In the genomic region with DNA sequence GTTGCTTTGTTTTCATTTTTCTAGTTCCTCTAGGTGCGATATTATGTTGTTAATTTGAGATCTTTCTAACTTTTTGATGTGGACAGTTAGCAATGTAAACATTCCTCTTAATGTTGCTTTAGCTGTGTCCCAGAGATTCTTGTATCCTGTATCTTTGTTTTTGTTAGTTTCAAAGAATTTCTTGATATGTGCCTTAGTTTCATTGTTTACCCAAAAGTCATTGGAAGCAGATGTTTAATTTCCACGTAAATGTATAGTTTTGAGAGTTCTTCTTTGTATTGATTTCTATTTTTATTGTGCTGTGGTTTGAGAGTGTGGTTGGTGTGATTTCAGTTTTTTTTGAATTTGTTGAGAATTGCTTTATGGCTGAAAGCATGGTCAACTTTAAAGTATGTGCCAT, we compare ENCODE assay signal across 27 cellular contexts.
"Had no signal": no experiment of that assay in that cellular context is flagged by ENCODE, and none has a peak within 500 bp of the region (broad histone marks: within the 10 kb centered on the region; RNA-seq: fewer than 3 reads in every experiment).

No MANE protein-coding gene starts in this region.

- H3K9me3 ChIP-seq: Peyer's patch, SJSA1 had no signal

- H3K4me1 Mint-ChIP-seq: activated naive CD4-positive, alpha-beta T cell treated with anti-CD3 and anti-CD28 coated beads, Interleukin-2, amount 50 U/mL, for 24 hours had no signal

- H3K4me3 ChIP-seq: breast epithelium, Peyer's patch, SJSA1 had no signal

- DNase-seq: activated CD4-positive, alpha-beta T cell treated with anti-CD3 and anti-CD28 coated beads for 4 hours; activated CD8-positive, alpha-beta memory T cell treated with anti-CD3 and anti-CD28 coated beads, Interleukin-2, amount 50 U/mL, for 4 hours; activated CD8-positive, alpha-beta T cell treated with anti-CD3 and anti-CD28 coated beads for 36 hours; activated effector memory CD4-positive, alpha-beta T cell treated with Interleukin-2 at 50 U/mL for 16 hours; activated naive CD4-positive, alpha-beta T cell; amniotic stem cell; caudate nucleus; KBM-7; NCI-H1092; NCI-H1417; NCI-H2029; NCI-H2107; NCI-H2171 treated with DMSO at 0.1 percent for 48 hours; NCI-H226; NCI-H526 treated with DMSO at 0.1 percent for 48 hours; NCI-H82; NK-92 treated with Interleukin-12 subunit alpha and Interleukin-12 subunit beta, amount 100 ng/mL, for 24 hours; OCI-M1; Peyer's patch; SHP77; SW 1271 had no signal

- H3K4me1 ChIP-seq: breast epithelium, Peyer's patch, SJSA1 had no signal

- ATAC-seq: activated CD4-positive, CD25-positive, alpha-beta regulatory T cell treated with anti-CD3 and anti-CD28 coated beads, Interleukin-2, amount 50 U/mL, for 24 hours; activated CD8-positive, alpha-beta T cell treated with anti-CD3 and anti-CD28 coated beads for 36 hours; SK-N-SH treated with all-trans-retinoic acid at 6 μM for 48 hours had no signal

- H3K4me3 Mint-ChIP-seq: activated CD8-positive, alpha-beta T cell treated with anti-CD3 and anti-CD28 coated beads for 36 hours; activated naive CD4-positive, alpha-beta T cell treated with anti-CD3 and anti-CD28 coated beads, Interleukin-2, amount 50 U/mL, for 24 hours; activated T-helper 1 cell treated with anti-CD3 and anti-CD28 coated beads, Interleukin-12 subunit alpha, Interleukin-12 subunit beta, Interleukin-2, Interleukin-4 antibody, amounts not matched to agents 30 ng/mL and 10 ng/mL and 1 ng/mL, durations not matched to agents 14 hours and 24 hours and 36 hours had no signal

- H3K27me3 ChIP-seq: breast epithelium, Peyer's patch, SJSA1 had no signal

- H3K36me3 ChIP-seq: breast epithelium, Peyer's patch, SJSA1 had no signal

- H3K27ac ChIP-seq: breast epithelium, Peyer's patch, SJSA1 had no signal

- H3K27ac Mint-ChIP-seq: activated CD8-positive, alpha-beta T cell treated with anti-CD3 and anti-CD28 coated beads for 36 hours; activated naive CD4-positive, alpha-beta T cell treated with anti-CD3 and anti-CD28 coated beads, Interleukin-2, amount 50 U/mL, for 24 hours; activated T-helper 1 cell treated with anti-CD3 and anti-CD28 coated beads, Interleukin-12 subunit alpha, Interleukin-12 subunit beta, Interleukin-2, Interleukin-4 antibody, amounts not matched to agents 30 ng/mL and 10 ng/mL and 1 ng/mL, durations not matched to agents 14 hours and 24 hours and 36 hours had no signal
